ENCODE assay signal across 23 cellular contexts in the genomic region with DNA sequence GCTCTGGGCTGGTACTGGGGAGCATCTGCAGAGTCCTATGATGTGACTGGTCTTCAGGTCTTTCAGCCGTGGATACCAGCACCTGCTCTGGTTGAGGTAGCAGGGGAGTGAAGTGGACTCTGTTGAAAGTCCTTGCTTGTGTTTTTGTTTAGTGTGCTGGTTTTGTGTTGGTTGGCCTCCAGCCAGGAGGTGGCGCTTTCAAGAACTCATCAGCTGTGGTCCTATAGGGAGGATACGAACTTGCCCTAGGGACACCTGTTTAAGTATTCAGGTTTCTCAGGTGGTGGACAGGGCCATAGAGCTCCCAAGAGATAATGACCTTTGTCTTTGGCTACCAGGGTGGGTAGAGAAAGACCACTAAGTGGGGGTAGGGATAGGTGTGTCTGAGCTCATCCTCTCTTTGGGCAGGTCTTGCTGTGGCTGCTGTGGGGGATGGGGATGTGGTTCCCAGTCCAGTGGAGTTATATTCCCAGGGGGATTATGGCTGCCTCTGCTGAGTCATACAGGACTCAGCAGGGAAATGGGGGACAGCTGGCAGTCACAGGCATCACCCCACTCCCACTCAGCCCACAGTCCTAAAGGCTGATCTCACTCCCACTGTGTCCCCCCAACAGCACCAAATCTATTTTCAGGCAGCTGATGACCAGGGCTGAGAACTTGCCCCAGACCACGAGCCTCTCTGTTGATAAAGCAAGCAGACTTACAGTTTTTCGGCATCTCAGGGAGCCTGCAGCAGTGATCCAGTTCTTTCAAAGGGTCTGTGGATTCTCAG. TPM values are rescaled to one million over a fixed set of nuclear protein-coding genes. Genes with fewer than 3 reads are reported as not detected.
DNase-seq lines count a peak whose midpoint lies in the region; ATAC-seq, FAIRE-seq and TF ChIP-seq lines count a peak whose summit lies in the region.
"Had no signal": no experiment of that assay in that cellular context is flagged by ENCODE, and none has a peak within 500 bp of the region (broad histone marks: within the 10 kb centered on the region; RNA-seq: fewer than 3 reads in every experiment).

No MANE protein-coding gene starts in this region.

- no peaks in the 10 kb centered on the region for H3F3A ChIP-seq in Loucy (ENCODE audit: low read depth)

- H2AFZ ChIP-seq in HepG2 (ENCODE audit: low read length) (peak overlapping the region; percentile 50), Loucy (ENCODE audit: low read length) (no peak overlapping the region)
- H2AFZ ChIP-seq: parathyroid adenoma had no signal

- 0 out of 2 replicates have a peak overlapping the region, but pooled peaks have one; percentile 19 for H3K9ac ChIP-seq in HepG2 (ENCODE audit: insufficient read depth, low read depth, low read length)
- no peak overlapping the region for H3K9ac ChIP-seq in Loucy (ENCODE audit: low read depth, low read length, poor library complexity, severe bottlenecking)
- H3K9ac ChIP-seq: parathyroid adenoma had no signal

- TF ChIP-seq CTCF in HepG2 (CRISPR knock-in tag; IDR thresholded peaks at IDR 0.05) = peak; percentile 69
- no peak for TF ChIP-seq CTCF in right lobe of liver (IDR thresholded peaks at IDR 0.05)
- TF ChIP-seq CTCF in Loucy (conservative IDR thresholded peaks at IDR 0.05; ENCODE audit: low read length) = peak; percentile 52
- TF ChIP-seq CTCF in WERI-Rb-1 (IDR thresholded peaks at IDR 0.05; ENCODE audit: low read depth, low read length) = peak; percentile 23; the same call in 1 of the 2 replicates

- WGBS in HepG2 (ENCODE audit: low lambda C conversion rate) = 27% methylated on average over 4 of the region's 5 CpGs
- 100% methylated on average over 1 of the region's 5 CpGs for WGBS in right lobe of liver (ENCODE audit: insufficient coverage, low coverage, low lambda C conversion rate, missing lambda C conversion rate)

- peak overlapping the region; percentile 67 for H3K4me2 ChIP-seq in HepG2 (ENCODE audit: low read depth, low read length)
- no peak overlapping the region for H3K4me2 ChIP-seq in Loucy (ENCODE audit: low read depth, low read length, poor library complexity, severe bottlenecking)

- FAIRE-seq in HepG2 (lab: Jason Lieb, UNC) = peak; percentile 54
- FAIRE-seq: endometrium had no signal

- TF ChIP-seq POLR2A in HepG2 (IDR thresholded peaks at IDR 0.05; ENCODE audit: insufficient read depth in 1 of 2, low read depth in 2 of 2, low read length in 2 of 2) (no peak), right lobe of liver (IDR thresholded peaks at IDR 0.05) (no peak)

- H3K4me3 ChIP-seq in HepG2 (replicated peaks in 1 of 3; ENCODE audit: insufficient read depth in 1 of 3, low read depth in 2 of 3, low read length in 3 of 3) = peak overlapping the region in 2 of 3 experiments; percentile 9 to 51; a peak in 3 of 6 replicates
- no peak overlapping the region for H3K4me3 ChIP-seq in right lobe of liver
- no peak overlapping the region for H3K4me3 ChIP-seq in Loucy (ENCODE audit: low read length, poor library complexity, severe bottlenecking)
- H3K4me3 ChIP-seq in WERI-Rb-1 (ENCODE audit: low read depth, low read length) = no peak overlapping the region

- H3K36me3 ChIP-seq in HepG2 (replicated peaks in 1 of 2; ENCODE audit: control insufficient read depth in 1 of 2, insufficient read depth in 2 of 2, low read length in 2 of 2) (no peaks in the 10 kb centered on the region), right lobe of liver (no peaks in the 10 kb centered on the region), Loucy (ENCODE audit: insufficient read depth, low read length) (no peaks in the 10 kb centered on the region), WERI-Rb-1 (no peaks in the 10 kb centered on the region)

- H4K20me1 ChIP-seq in HepG2 (ENCODE audit: insufficient read depth, low read length) (no peaks in the 10 kb centered on the region), Loucy (ENCODE audit: insufficient read depth, low read length, poor library complexity, severe bottlenecking) (no peaks in the 10 kb centered on the region)

- TF ChIP-seq EP300 in HepG2 (IDR thresholded peaks at IDR 0.05; ENCODE audit: low read depth in 2 of 2, low read length in 2 of 2) = no peak
- no peak for TF ChIP-seq EP300 in HepG2 (CRISPR knock-in tag; IDR thresholded peaks at IDR 0.05; ENCODE audit: borderline replicate concordance)

- H3K79me2 ChIP-seq in HepG2 (ENCODE audit: insufficient read depth, low read length) = no peaks in the 10 kb centered on the region
- no peaks in the 10 kb centered on the region for H3K79me2 ChIP-seq in Loucy (ENCODE audit: insufficient read depth, low read length)
- H3K79me2 ChIP-seq: parathyroid adenoma had no signal

- H3K27me3 ChIP-seq in HepG2 (ENCODE audit: control insufficient read depth in 1 of 2, insufficient read depth in 2 of 2, low read length in 2 of 2) (no peaks in the 10 kb centered on the region; a peak in 1 of 5 replicates), right lobe of liver (no peaks in the 10 kb centered on the region), Loucy (ENCODE audit: insufficient read depth, low read length, poor library complexity, severe bottlenecking) (no peaks in the 10 kb centered on the region), WERI-Rb-1 (ENCODE audit: insufficient read depth, low read depth, severe bottlenecking) (no peaks in the 10 kb centered on the region)

- intact Hi-C loops in HepG2 (cut with micrococcal nuclease; ENCODE audit: unreplicated experiment) (loop anchor here (1.0 to 10.0 kb wide), 2 partner anchors 113 to 743 kb away; no protein-coding TSS in a partner anchor), right lobe of liver (cut with DNase I) (loop anchor here (10.0 kb wide), 1 partner anchor 113 kb away; no protein-coding TSS in a partner anchor)

- POLR2A ChIA-PET in HepG2 (lab: Yijun Ruan, JAX) = interaction anchor here (0.6 to 2.2 kb wide), 6 partner anchors 13 to 258 kb away, joined by 3 to 9 read pairs (median 4); a partner anchor contains a TSS

- in situ Hi-C loops in HepG2 (cut with HindIII; ENCODE audit: extremely low pct_ligation_motif_present, low pct_unique_long_range_greater_than_20kb) (no loop called here), G401 (cut with HindIII; ENCODE audit: low sequenced_read_pairs) (no loop called here)

- CTCF ChIA-PET in HepG2 (lab: Yijun Ruan, JAX; ENCODE audit: low intra/inter-chr PET ratio, low total read pairs) = interaction anchor here (1.5 to 2.9 kb wide), 2 partner anchors 27 to 113 kb away, joined by 3 to 19 read pairs; a partner anchor contains a TSS

- ATAC-seq in HepG2 (peak; percentile 49), right lobe of liver (no peak)
- ATAC-seq: left lobe of liver; natural killer cell; sciatic nerve; stimulated activated effector memory CD8-positive, alpha-beta T cell treated with anti-CD3 and anti-CD28 coated beads, Interleukin-12 subunit alpha, Interleukin-12 subunit beta, amount 100 ng/mL, for 72 hours had no signal

- H3K9me3 ChIP-seq in HepG2 (ENCODE audit: low read length) = no peaks in the 10 kb centered on the region
- H3K9me3 ChIP-seq in right lobe of liver = no peaks in the 10 kb centered on the region
- no peaks in the 10 kb centered on the region for H3K9me3 ChIP-seq in Loucy (ENCODE audit: insufficient read depth, low read depth, low read length)
- H3K9me3 ChIP-seq in WERI-Rb-1 (ENCODE audit: severe bottlenecking) = peaks cover 6% of the 10 kb centered on the region

- BruUV-seq in HepG2 (replicated peaks; lab: Mats Ljungman, UMichigan) = no TSS peak

- H3K4me1 ChIP-seq in HepG2 (ENCODE audit: insufficient read depth, low read length) (peaks cover 22% of the 10 kb centered on the region), right lobe of liver (peaks cover 0 to 14% (median 0%) of the 10 kb centered on the region in 4 donors), Loucy (ENCODE audit: insufficient read depth, low read length, poor library complexity, severe bottlenecking) (no peaks in the 10 kb centered on the region)
- H3K4me1 ChIP-seq: parathyroid adenoma had no signal

- peak; percentile 43 for DNase-seq in HepG2 (ENCODE audit: low spot score)
- DNase-seq in right lobe of liver = no peak
- DNase-seq in WERI-Rb-1 = no peak
- no peak for DNase-seq in G401 (ENCODE audit: low spot score)
- DNase-seq in AG08396 (ENCODE audit: low spot score) = no peak
- no peak for DNase-seq in HUDEP-2 (lab: John Stamatoyannopoulos, UW; ENCODE audit: unreplicated experiment in 76 of 76)
- no peak for DNase-seq in substantia nigra (lab: John Stamatoyannopoulos, UW)
- DNase-seq: activated naive CD4-positive, alpha-beta T cell treated with Interleukin-2 at 50 U/mL for 16 hours; activated T-cell treated with anti-CD3 and anti-CD28 coated beads for 4 hours; amniotic stem cell; CD4-positive, alpha-beta T cell; cortex of kidney; Kasumi-1; natural killer cell; NCI-H1417; NCI-H524 had no signal

- H3K27ac ChIP-seq in HepG2 (ENCODE audit: extremely low read length, insufficient read depth, low read length) (no peak overlapping the region), right lobe of liver (no peak overlapping the region), WERI-Rb-1 (no peak overlapping the region), substantia nigra (ENCODE audit: low read depth, low read length, poor library complexity, severe bottlenecking) (no peak overlapping the region)
- H3K27ac ChIP-seq: parathyroid adenoma had no signal

- no peaks in the 10 kb centered on the region for H3K9me2 ChIP-seq in Loucy (replicated peaks; ENCODE audit: low read depth, low read length)

- TF ChIP-seq RAD21 in HepG2 (CRISPR knock-in tag; IDR thresholded peaks at IDR 0.05) = peak; percentile 11; the same call in 1 of the 2 replicates

RNA-seq across cellular contexts. Expression of a gene that starts 24.1 kb away (rescaled TPM):
- total RNA-seq in HepG2 (2016; rRNA removed; fragmentation: Illumina TruSeq; extraction: Trizol) = 135 and 216 TPM in 2 replicates
- 56.7 and 57.3 TPM in 2 replicates for total RNA-seq in HepG2 (2016; cell fraction: cytosol; rRNA removed; fragmentation: Illumina TruSeq; extraction: Trizol; ENCODE audit: low read depth)
- total RNA-seq in HepG2 (2016; cell fraction: insoluble cytoplasmic fraction; rRNA removed; fragmentation: Illumina TruSeq; extraction: Trizol) = 150 and 216 TPM in 2 replicates
- total RNA-seq in HepG2 (2016; cell fraction: membrane; rRNA removed; fragmentation: Illumina TruSeq; extraction: Trizol) = 135 and 158 TPM in 2 replicates
- 178 and 218 TPM in 2 replicates for total RNA-seq in HepG2 (2016; cell fraction: nucleus; rRNA removed; fragmentation: Illumina TruSeq; extraction: Trizol)
- polyA plus RNA-seq in HepG2 (2011; rRNA removed) = 98.1 and 138 TPM in 2 replicates
- polyA plus RNA-seq in HepG2 (2011; cell fraction: cytosol; rRNA removed) = 48.1 and 138 TPM in 2 replicates
- 17.9 and 54.3 TPM in 2 replicates for polyA plus RNA-seq in HepG2 (2011; cell fraction: nucleus; rRNA removed)
- polyA plus RNA-seq in HepG2 (2012) = 175 and 202 TPM in 2 replicates
- 23.5 and 27.9 TPM in 2 replicates for polyA plus RNA-seq in HepG2 (2016; cell fraction: cytosol; fragmentation: Illumina TruSeq; extraction: Trizol; ENCODE audit: low read depth)
- 109 and 119 TPM in 2 replicates for polyA plus RNA-seq in HepG2 (2016; cell fraction: insoluble cytoplasmic fraction; fragmentation: Illumina TruSeq; extraction: Trizol; ENCODE audit: low read depth)
- 58.7 and 63.0 TPM in 2 replicates for polyA plus RNA-seq in HepG2 (2016; cell fraction: membrane; fragmentation: Illumina TruSeq; extraction: Trizol; ENCODE audit: low read depth)
- polyA plus RNA-seq in HepG2 (2016; cell fraction: nucleus; fragmentation: Illumina TruSeq; extraction: Trizol; ENCODE audit: insufficient read depth, low read depth) = 234 and 249 TPM in 2 replicates
- polyA minus RNA-seq in HepG2 (2011; rRNA and poly(A)+ RNA removed; ENCODE audit: low replicate concordance) = 11.4 and 32.9 TPM in 2 replicates
- polyA minus RNA-seq in HepG2 (2011; cell fraction: cytosol; rRNA and poly(A)+ RNA removed) = 61.6 and 109 TPM in 2 replicates
- polyA minus RNA-seq in HepG2 (2011; cell fraction: nucleus; rRNA and poly(A)+ RNA removed) = 48.5 and 106 TPM in 2 replicates
- 100 to 1,000 TPM in 4 of 6 experiments, 10 to 100 TPM in 2; 81.8 to 368 (median 122) TPM for total RNA-seq in right lobe of liver
- total RNA-seq in G401 (2014; rRNA removed; shearing (Covaris generic)) = 52.2 and 66.8 TPM in 2 replicates

RNA-seq across cellular contexts. Expression of a gene that starts 27.3 kb away (rescaled TPM):
- total RNA-seq in HepG2 (2016; rRNA removed; fragmentation: Illumina TruSeq; extraction: Trizol) (94.9 and 268 TPM in 2 replicates), right lobe of liver (10 to 100 TPM in 2 of 6 experiments, 1 to 10 TPM in 4; 4.2 to 17.3 (median 9.4) TPM)
- 17.2 and 19.0 TPM in 2 replicates for total RNA-seq in HepG2 (2016; cell fraction: cytosol; rRNA removed; fragmentation: Illumina TruSeq; extraction: Trizol; ENCODE audit: low read depth)
- 102 and 257 TPM in 2 replicates for total RNA-seq in HepG2 (2016; cell fraction: insoluble cytoplasmic fraction; rRNA removed; fragmentation: Illumina TruSeq; extraction: Trizol)
- 37.6 and 40.7 TPM in 2 replicates for total RNA-seq in HepG2 (2016; cell fraction: membrane; rRNA removed; fragmentation: Illumina TruSeq; extraction: Trizol)
- total RNA-seq in HepG2 (2016; cell fraction: nucleus; rRNA removed; fragmentation: Illumina TruSeq; extraction: Trizol) = 175 and 228 TPM in 2 replicates
- 852 and 1,053 TPM in 2 replicates for polyA plus RNA-seq in HepG2 (2011; rRNA removed)
- 598 and 914 TPM in 2 replicates for polyA plus RNA-seq in HepG2 (2011; cell fraction: cytosol; rRNA removed)
- 191 and 279 TPM in 2 replicates for polyA plus RNA-seq in HepG2 (2011; cell fraction: nucleus; rRNA removed)
- 606 and 622 TPM in 2 replicates for polyA plus RNA-seq in HepG2 (2012)
- 16.7 and 17.9 TPM in 2 replicates for polyA plus RNA-seq in HepG2 (2016; cell fraction: cytosol; fragmentation: Illumina TruSeq; extraction: Trizol; ENCODE audit: low read depth)
- polyA plus RNA-seq in HepG2 (2016; cell fraction: insoluble cytoplasmic fraction; fragmentation: Illumina TruSeq; extraction: Trizol; ENCODE audit: low read depth) = 101 and 110 TPM in 2 replicates
- 27.8 and 29.5 TPM in 2 replicates for polyA plus RNA-seq in HepG2 (2016; cell fraction: membrane; fragmentation: Illumina TruSeq; extraction: Trizol; ENCODE audit: low read depth)
- polyA plus RNA-seq in HepG2 (2016; cell fraction: nucleus; fragmentation: Illumina TruSeq; extraction: Trizol; ENCODE audit: insufficient read depth, low read depth) = 265 and 300 TPM in 2 replicates
- 2.0 and 450 TPM in 2 replicates for polyA minus RNA-seq in HepG2 (2011; rRNA and poly(A)+ RNA removed; ENCODE audit: low replicate concordance)
- 399 and 680 TPM in 2 replicates for polyA minus RNA-seq in HepG2 (2011; cell fraction: cytosol; rRNA and poly(A)+ RNA removed)
- polyA minus RNA-seq in HepG2 (2011; cell fraction: nucleus; rRNA and poly(A)+ RNA removed) = 122 and 224 TPM in 2 replicates
- 14.6 and 44.4 TPM in 2 replicates for total RNA-seq in G401 (2014; rRNA removed; shearing (Covaris generic))
- total RNA-seq: CD4-positive, alpha-beta T cell; HT-29; natural killer cell had no signal

Comparison
In these comparisons a context has a peak if more than half of its experiments do, and no peak if none do; other contexts are left out.
1. H3K4me3 ChIP-seq: peak in HepG2 (2 of 3); none in right lobe of liver (0 of 3), Loucy (single experiment) and WERI-Rb-1 (single experiment).
2. CTCF ChIP-seq: peak in HepG2 (single experiment), Loucy (single experiment) and WERI-Rb-1 (single experiment); none in right lobe of liver (0 of 4).